Comparison of ENCODE assay signal across 21 cellular contexts in genomic region chr16:51024703-51025102, GRCh38.
"Had no signal": no experiment of that assay in that cellular context is flagged by ENCODE, and none has a peak within 500 bp of the region (broad histone marks: within the 10 kb centered on the region; RNA-seq: fewer than 3 reads in every experiment).

No MANE protein-coding gene starts in this region.

- H3K36me3 Mint-ChIP-seq: stimulated activated naive B cell treated with anti-CD40 and anti-IgM and Interleukin-4, amounts not matched to agents 10 μg/mL and 1 μg/mL and 100 μg/mL, for 72 hours had no signal

- H3K9me3 ChIP-seq: gastrocnemius medialis, lower lobe of right lung, neutrophil, pancreas, right lobe of liver, thoracic aorta, tibial nerve, upper lobe of left lung had no signal

- DNase-seq: effector CD8-positive, alpha-beta T cell; endodermal cell; foreskin fibroblast; gastrocnemius medialis; left ventricle myocardium superior; lower lobe of right lung; naive thymus-derived CD8-positive, alpha-beta T cell; nephron progenitor cell; pancreas; right lobe of liver; small intestine; stimulated activated CD4-positive, alpha-beta T cell treated with anti-CD3 and anti-CD28 coated beads, Interleukin-15, amount 100 ng/mL, for 24 hours; stimulated activated CD4-positive, alpha-beta T cell treated with anti-CD3 and anti-CD28 coated beads, Interleukin-2, amount 100 ng/mL, for 48 hours; stimulated activated naive B cell treated with anti-CD40 and anti-IgM and Interleukin-4, amounts not matched to agents 10 μg/mL and 1 μg/mL and 100 μg/mL, for 72 hours; upper lobe of left lung had no signal

- H3K4me1 ChIP-seq: gastrocnemius medialis, lower lobe of right lung, pancreas, tibial nerve, upper lobe of left lung had no signal

- H3K4me1 Mint-ChIP-seq: stimulated activated naive B cell treated with anti-CD40 and anti-IgM and Interleukin-4, amounts not matched to agents 10 μg/mL and 1 μg/mL and 100 μg/mL, for 72 hours had no signal

- H3K27ac ChIP-seq: epithelial cell of prostate, gastrocnemius medialis, lower lobe of right lung, neutrophil, pancreas, right lobe of liver, thoracic aorta, tibial nerve, upper lobe of left lung had no signal

- H3K9me3 Mint-ChIP-seq: endodermal cell; nephron progenitor cell; stimulated activated naive CD8-positive, alpha-beta T cell treated with anti-CD3 and anti-CD28 coated beads, Interleukin-15, Interleukin-2, amounts not matched to agents 100 ng/mL and 50 ng/mL, for 24 hours had no signal

- ATAC-seq: esophagus mucosa; gastrocnemius medialis; left ventricle myocardium superior; lower lobe of right lung; naive thymus-derived CD8-positive, alpha-beta T cell; pancreas; stimulated activated naive B cell treated with anti-CD40 and anti-IgM and Interleukin-4, amounts not matched to agents 10 μg/mL and 1 μg/mL and 100 μg/mL, for 72 hours had no signal

- H3K4me3 ChIP-seq: gastrocnemius medialis, lower lobe of right lung, pancreas, right lobe of liver, thoracic aorta, tibial nerve, upper lobe of left lung had no signal

- H3K27me3 ChIP-seq: gastrocnemius medialis, pancreas, right lobe of liver, tibial nerve, upper lobe of left lung had no signal

- H3K4me3 Mint-ChIP-seq: endodermal cell; naive thymus-derived CD8-positive, alpha-beta T cell; nephron progenitor cell; stimulated activated naive B cell treated with anti-CD40 and anti-IgM and Interleukin-4, amounts not matched to agents 10 μg/mL and 1 μg/mL and 100 μg/mL, for 72 hours; stimulated activated naive CD8-positive, alpha-beta T cell treated with anti-CD3 and anti-CD28 coated beads, Interleukin-15, Interleukin-2, amounts not matched to agents 100 ng/mL and 50 ng/mL, for 24 hours had no signal

- H3K27ac Mint-ChIP-seq: endodermal cell; naive thymus-derived CD8-positive, alpha-beta T cell; nephron progenitor cell; stimulated activated naive B cell treated with anti-CD40 and anti-IgM and Interleukin-4, amounts not matched to agents 10 μg/mL and 1 μg/mL and 100 μg/mL, for 72 hours; stimulated activated naive CD8-positive, alpha-beta T cell treated with anti-CD3 and anti-CD28 coated beads, Interleukin-15, Interleukin-2, amounts not matched to agents 100 ng/mL and 50 ng/mL, for 24 hours had no signal

- H3K36me3 ChIP-seq: gastrocnemius medialis, lower lobe of right lung, neutrophil, pancreas, right lobe of liver, thoracic aorta, tibial nerve, upper lobe of left lung had no signal
